In genomic region chr14:93036652-93037341, GRCh38 we compare ENCODE assay signal across 12 cellular contexts.
DNase-seq lines count a peak whose midpoint lies in the region; ATAC-seq and TF ChIP-seq lines count a peak whose summit lies in the region.
"Had no signal": no experiment of that assay in that cellular context is flagged by ENCODE, and none has a peak within 500 bp of the region (broad histone marks: within the 10 kb centered on the region; RNA-seq: fewer than 3 reads in every experiment).

No MANE protein-coding gene starts in this region.

- H3K36me3 ChIP-seq in colonic mucosa (no peaks in the 10 kb centered on the region), testis (ENCODE audit: low read depth, missing control alignments) (no peaks in the 10 kb centered on the region)

- TF ChIP-seq POLR2A in testis (IDR thresholded peaks at IDR 0.05), result no peak

- ATAC-seq in activated CD4-positive, CD25-positive, alpha-beta regulatory T cell treated with anti-CD3 and anti-CD28 coated beads, Interleukin-2, amount 50 U/mL, for 24 hours, result no peak
- no peak for ATAC-seq in HG03521 (IDR thresholded peaks at IDR 0.05; ENCODE audit: unreplicated experiment)

- H3K27ac ChIP-seq in colonic mucosa (peak overlapping the region; percentile 23), testis (peak overlapping the region; percentile 67 to 71)
- H3K27ac ChIP-seq: VCaP had no signal

- no peaks in the 10 kb centered on the region for H3K9me3 ChIP-seq in colonic mucosa
- H3K9me3 ChIP-seq in testis, result no peaks in the 10 kb centered on the region

- DNase-seq in RPMI7951 (ENCODE audit: low read depth), result peak; percentile 59
- no peak for DNase-seq in colonic mucosa
- peak; percentile 22 to 57 for DNase-seq in lung microvascular endothelial cell (ENCODE audit: low read depth in 2 of 2)
- DNase-seq in testis, result peak; percentile 72
- DNase-seq in ureter (ENCODE audit: low spot score), result no peak
- DNase-seq in DMS 273 treated with DMSO at 0.1 percent for 48 hours (lab: John Stamatoyannopoulos, UW), result no peak
- DNase-seq: aorta; NCI-H510A treated with DMSO at 0.1 percent for 48 hours; stimulated activated CD4-positive, alpha-beta T cell treated with anti-CD3 and anti-CD28 coated beads, Interleukin-1b, Interleukin-23, amount 100 ng/mL, for 48 hours had no signal

- H3K9ac ChIP-seq in colonic mucosa (ENCODE audit: low read depth in 2 of 2, low read length in 2 of 2), result no peak overlapping the region

- H3K4me3 ChIP-seq in colonic mucosa, result no peak overlapping the region
- no peak overlapping the region for H3K4me3 ChIP-seq in testis

- H3K4me1 ChIP-seq in colonic mucosa (peaks cover 33% of the 10 kb centered on the region), testis (peaks cover 90% of the 10 kb centered on the region)

- H3K27me3 ChIP-seq in colonic mucosa, result no peaks in the 10 kb centered on the region
- no peaks in the 10 kb centered on the region for H3K27me3 ChIP-seq in testis

- intact Hi-C loops in colonic mucosa (cut with DNase I), result no loop called here
- intact Hi-C loops in testis (cut with DNase I; ENCODE audit: low total_unique reads), result no loop called here

- 47 to 48% methylated on average over 7 to 12 of the region's 12 CpGs for WGBS in testis, 2 donors

- no peak for TF ChIP-seq CTCF in colonic mucosa (IDR thresholded peaks at IDR 0.05)
- TF ChIP-seq CTCF in testis (IDR thresholded peaks at IDR 0.05), result no peak

Comparison
In these comparisons a context has a peak if more than half of its experiments do, and no peak if none do; other contexts are left out.
1. DNase-seq: peak in RPMI7951 (single experiment), lung microvascular endothelial cell (2 of 2) and testis (single experiment); none in colonic mucosa (single experiment), ureter (single experiment) and DMS 273 treated with DMSO at 0.1 percent for 48 hours (single experiment).